1 cellular context compared by ENCODE assay signal in the genomic region with DNA sequence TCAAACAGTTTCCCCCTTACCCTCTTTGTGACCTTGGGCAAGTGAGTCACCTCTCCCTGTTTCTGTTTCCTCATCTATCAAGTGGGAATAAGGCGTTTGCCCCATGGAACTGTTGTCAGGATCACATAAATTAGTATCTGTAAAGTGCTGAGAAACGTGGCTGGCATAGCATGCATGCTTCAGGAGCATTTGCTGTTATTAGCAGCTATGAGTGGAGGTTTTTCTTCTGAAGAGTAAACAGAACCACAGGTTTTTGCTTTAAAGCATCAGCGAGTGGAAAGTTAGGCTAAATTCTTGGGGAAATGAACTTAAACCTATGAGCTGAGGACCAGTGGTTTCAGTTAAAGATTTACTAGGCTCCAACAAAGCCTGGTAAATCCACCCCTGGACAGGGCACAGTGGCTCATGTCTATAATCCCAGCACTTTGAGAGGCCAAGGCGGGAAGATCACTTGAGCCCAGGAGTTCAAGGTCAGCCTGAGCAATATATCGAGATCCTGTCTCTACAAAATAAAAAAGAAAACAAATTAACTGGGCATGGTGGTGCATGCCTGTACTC. TPM values are rescaled to one million over a fixed set of nuclear protein-coding genes. Genes with fewer than 3 reads are reported as not detected.
"Had no signal": no experiment of that assay in that cellular context is flagged by ENCODE, and none has a peak within 500 bp of the region (broad histone marks: within the 10 kb centered on the region; RNA-seq: fewer than 3 reads in every experiment).

No MANE protein-coding gene starts in this region.

RNA-seq across cellular contexts. Expression of gene FCGBP, which starts 30.8 kb away (rescaled TPM):
- total RNA-seq: GM23248 had no signal
- polyA plus RNA-seq: GM23248 had no signal
